Comparison of ENCODE assay signal across 22 cellular contexts in genomic region chr16:80990978-80991377, GRCh38.
"Had no signal": no experiment of that assay in that cellular context is flagged by ENCODE, and none has a peak within 500 bp of the region (broad histone marks: within the 10 kb centered on the region; RNA-seq: fewer than 3 reads in every experiment).

No MANE protein-coding gene starts in this region.

- H3K36me3 ChIP-seq: ovary had no signal

- H3K27ac ChIP-seq: epithelial cell of prostate, foreskin keratinocyte, gastroesophageal sphincter, ovary, stomach, thyroid gland had no signal

- H3K4me3 ChIP-seq: dorsolateral prefrontal cortex, gastroesophageal sphincter, heart right ventricle, lung, ovary, stomach, thyroid gland had no signal

- DNase-seq: dorsolateral prefrontal cortex; effector CD4-positive, alpha-beta T cell; foreskin keratinocyte; heart right ventricle; hippocampal formation; left cardiac atrium; left ventricle myocardium superior; natural killer cell; occipital lobe; ovary; retina; stimulated activated CD4-positive, alpha-beta T cell treated with anti-CD3 and anti-CD28 coated beads, Interleukin-2, amount 100 ng/mL, for 24 hours; stimulated activated CD4-positive, alpha-beta T cell treated with anti-CD3 and anti-CD28 coated beads, Interleukin-4, amount 100 ng/mL, for 24 hours; stimulated activated naive CD4-positive, alpha-beta T cell treated with Interleukin-2 at 50 U/mL for 16 hours; stomach; thyroid gland had no signal

- ATAC-seq: esophagus mucosa; foreskin keratinocyte; gastroesophageal sphincter; heart right ventricle; left cardiac atrium; left ventricle myocardium superior; natural killer cell; sciatic nerve; stimulated activated effector memory CD8-positive, alpha-beta T cell treated with anti-CD3 and anti-CD28 coated beads, Interleukin-12 subunit alpha, Interleukin-12 subunit beta, amount 100 ng/mL, for 72 hours had no signal

- H3K27me3 ChIP-seq: dorsolateral prefrontal cortex, foreskin keratinocyte, gastroesophageal sphincter, heart right ventricle, ovary, stomach, thyroid gland had no signal

- H3K9me3 ChIP-seq: gastroesophageal sphincter, heart right ventricle, ovary, stomach, thyroid gland had no signal
